In genomic region chr1:29514361-29515187, GRCh38 we compare ENCODE assay signal across 10 cellular contexts.
"Had no signal": no experiment of that assay in that cellular context is flagged by ENCODE, and none has a peak within 500 bp of the region (broad histone marks: within the 10 kb centered on the region; RNA-seq: fewer than 3 reads in every experiment).

No MANE protein-coding gene starts in this region.

- H3K27ac ChIP-seq: epithelial cell of prostate had no signal

- H3K27ac Mint-ChIP-seq: activated CD4-positive, alpha-beta memory T cell treated with anti-CD3 and anti-CD28 coated beads for 36 hours; effector memory CD8-positive, alpha-beta T cell; nephron; stimulated activated naive CD8-positive, alpha-beta T cell treated with anti-CD3 and anti-CD28 coated beads, Interleukin-15, Interleukin-2, amounts not matched to agents 100 ng/mL and 50 ng/mL, for 24 hours had no signal

- H3K27me3 Mint-ChIP-seq: stimulated activated naive CD8-positive, alpha-beta T cell treated with anti-CD3 and anti-CD28 coated beads, Interleukin-15, Interleukin-2, amounts not matched to agents 100 ng/mL and 50 ng/mL, for 24 hours had no signal

- H3K9me3 Mint-ChIP-seq: effector memory CD8-positive, alpha-beta T cell; stimulated activated naive CD8-positive, alpha-beta T cell treated with anti-CD3 and anti-CD28 coated beads, Interleukin-15, Interleukin-2, amounts not matched to agents 100 ng/mL and 50 ng/mL, for 24 hours had no signal

- H3K36me3 Mint-ChIP-seq: activated CD4-positive, alpha-beta memory T cell treated with anti-CD3 and anti-CD28 coated beads for 36 hours had no signal

- ATAC-seq: effector memory CD8-positive, alpha-beta T cell had no signal

- H3K4me3 Mint-ChIP-seq: activated CD4-positive, alpha-beta memory T cell treated with anti-CD3 and anti-CD28 coated beads for 36 hours; effector memory CD8-positive, alpha-beta T cell; nephron; stimulated activated naive CD8-positive, alpha-beta T cell treated with anti-CD3 and anti-CD28 coated beads, Interleukin-15, Interleukin-2, amounts not matched to agents 100 ng/mL and 50 ng/mL, for 24 hours had no signal

- DNase-seq: activated CD4-positive, alpha-beta memory T cell treated with anti-CD3 and anti-CD28 coated beads for 36 hours; activated CD4-positive, alpha-beta T cell treated with anti-CD3 and anti-CD28 coated beads for 1 hour; activated naive CD4-positive, alpha-beta T cell treated with Interleukin-2 at 50 U/mL for 16 hours; effector memory CD8-positive, alpha-beta T cell; mammary epithelial cell; stimulated activated CD4-positive, alpha-beta T cell treated with anti-CD3 and anti-CD28 coated beads, Interleukin-15, amount 100 ng/mL, for 24 hours; stimulated activated CD4-positive, alpha-beta T cell treated with anti-CD3 and anti-CD28 coated beads, Interleukin-4, amount 100 ng/mL, for 24 hours had no signal
